Comparison of ENCODE assay signal across 19 cellular contexts in the genomic region with DNA sequence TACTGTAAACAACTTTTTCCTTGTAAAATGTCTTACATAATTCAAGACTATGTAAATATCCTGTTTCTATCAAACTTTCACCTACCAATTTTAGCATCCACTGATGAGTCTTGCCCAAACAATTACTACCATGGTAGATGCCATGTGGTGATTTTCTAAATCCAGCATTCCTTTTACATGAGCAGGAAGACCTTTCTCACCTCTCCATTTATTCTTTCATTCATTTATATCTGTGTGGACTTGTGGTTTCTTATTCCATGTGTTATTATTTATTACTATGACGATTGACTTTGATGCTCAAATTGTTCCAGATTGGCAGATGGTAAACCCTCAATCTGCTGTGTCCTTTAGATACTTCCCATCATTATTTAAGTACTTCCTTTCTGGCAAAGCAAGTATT.
DNase-seq lines count a peak whose midpoint lies in the region; ATAC-seq and TF ChIP-seq lines count a peak whose summit lies in the region.
"Had no signal": no experiment of that assay in that cellular context is flagged by ENCODE, and none has a peak within 500 bp of the region (broad histone marks: within the 10 kb centered on the region; RNA-seq: fewer than 3 reads in every experiment).

No MANE protein-coding gene starts in this region.

- dilution Hi-C loops in IMR-90 (cut with HindIII; ENCODE audit: low sequenced_read_pairs, unreplicated experiment), result no loop called here

- no peaks in the 10 kb centered on the region for H3K79me1 ChIP-seq in IMR-90 (ENCODE audit: low read depth in 1 of 2, low read length in 2 of 2)

- H3K4ac ChIP-seq in IMR-90 (ENCODE audit: low read depth, low read length), result no peak overlapping the region

- H4K8ac ChIP-seq in IMR-90 (ENCODE audit: low read depth in 2 of 2, low read length in 2 of 2), result no peak overlapping the region

- H3K9ac ChIP-seq in IMR-90 (ENCODE audit: low read depth, low read length), result no peak overlapping the region

- H3K9me3 ChIP-seq in IMR-90 (ENCODE audit: control insufficient read depth, insufficient read depth, low read length), result no peaks in the 10 kb centered on the region
- H3K9me3 ChIP-seq: neutrophil, sigmoid colon, tibial artery had no signal

- TF ChIP-seq CTCF in AG10803 (conservative IDR thresholded peaks at IDR 0.05; ENCODE audit: low read length), result no peak
- no peak for TF ChIP-seq CTCF in IMR-90 (conservative IDR thresholded peaks at IDR 0.05; ENCODE audit: low read depth, low read length)
- TF ChIP-seq CTCF in astrocyte of the spinal cord (IDR thresholded peaks at IDR 0.05; ENCODE audit: low read depth, low read length), result no peak

- CTCF ChIA-PET in IMR-90 (lab: Yijun Ruan, JAX), result no interaction called here

- no peak overlapping the region for H4K91ac ChIP-seq in IMR-90 (ENCODE audit: insufficient read depth, low read depth, low read length)

- H3K4me1 ChIP-seq in IMR-90 (ENCODE audit: control insufficient read depth, insufficient read depth, low read length), result peaks cover 3% of the 10 kb centered on the region
- H3K4me1 ChIP-seq: sigmoid colon, tibial artery had no signal

- H2BK5ac ChIP-seq in IMR-90 (ENCODE audit: low read depth, low read length, poor library complexity, severe bottlenecking), result no peak overlapping the region

- TF ChIP-seq RAD21 in IMR-90 (IDR thresholded peaks at IDR 0.05; ENCODE audit: low read length), result no peak

- no peak overlapping the region for H3K14ac ChIP-seq in IMR-90 (replicated peaks; ENCODE audit: low read depth, low read length)

- H2BK120ac ChIP-seq in IMR-90 (ENCODE audit: low read depth, low read length), result no peak overlapping the region

- ATAC-seq in IMR-90 (ENCODE audit: low read depth), result peak; percentile 64

- no peak overlapping the region for H3K4me2 ChIP-seq in IMR-90 (ENCODE audit: low read depth, low read length)

- H2AK9ac ChIP-seq in IMR-90 (replicated peaks; ENCODE audit: low read depth, low read length, poor library complexity), result no peak overlapping the region

- H2BK20ac ChIP-seq in IMR-90 (ENCODE audit: low read depth, low read length), result no peak overlapping the region

- H3K56ac ChIP-seq in IMR-90 (ENCODE audit: extremely low read depth, insufficient read depth, low read length), result no peak overlapping the region

- no peaks in the 10 kb centered on the region for H4K20me1 ChIP-seq in IMR-90 (ENCODE audit: insufficient read depth, low read length)

- POLR2A ChIA-PET in IMR-90 (lab: Charles Lee; ENCODE audit: unreplicated experiment), result no interaction called here

- H3K27me3 ChIP-seq in IMR-90 (ENCODE audit: control insufficient read depth, insufficient read depth, low read length), result no peaks in the 10 kb centered on the region
- H3K27me3 ChIP-seq: neutrophil, sigmoid colon, tibial artery had no signal

- intact Hi-C loops in IMR-90 (cut with micrococcal nuclease), result loop anchor here (10.0 kb wide), 2 partner anchors 245 to 395 kb away; no protein-coding TSS in a partner anchor

- no peak overlapping the region for H2AFZ ChIP-seq in IMR-90 (replicated peaks; ENCODE audit: low read length, poor library complexity)

- BruUV-seq in IMR-90 (replicated peaks; lab: Mats Ljungman, UMichigan), result no TSS peak

- no peak overlapping the region for H3K18ac ChIP-seq in IMR-90 (ENCODE audit: low read depth, low read length)

- H3K27ac ChIP-seq in IMR-90 (ENCODE audit: insufficient read depth, low read length) (no peak overlapping the region), caudate nucleus (ENCODE audit: low read depth, low read length) (no peak overlapping the region)
- H3K27ac ChIP-seq: neutrophil, sigmoid colon, tibial artery had no signal

- H2AK5ac ChIP-seq in IMR-90 (ENCODE audit: low read depth, low read length), result no peak overlapping the region

- no peak overlapping the region for H3K23ac ChIP-seq in IMR-90 (ENCODE audit: low read depth, low read length)

- no CpG with 5 or more reads among the region's 1 CpG for WGBS in IMR-90 (ENCODE audit: extremely low coverage in 2 of 2, insufficient read length in 1 of 2), 2 experiments

- DNase-seq in AG10803 (ENCODE audit: low read depth) (peak; percentile 71), IMR-90 (peak; percentile 66), astrocyte of the spinal cord (ENCODE audit: low read depth, low spot score) (peak; percentile 46), glomerular visceral epithelial cell (ENCODE audit: extremely low spot score) (peak; percentile 2), DMS114 treated with DMSO at 0.1 percent for 48 hours (lab: John Stamatoyannopoulos, UW; ENCODE audit: unreplicated experiment) (no peak), activated gamma-delta T cell (lab: John Stamatoyannopoulos, UW) (no peak), caudate nucleus (lab: John Stamatoyannopoulos, UW) (no peak), iPS-NIHi11 (ENCODE audit: low spot score) (no peak)
- DNase-seq: activated CD4-positive, CD25-positive, alpha-beta regulatory T cell; activated effector memory CD4-positive, alpha-beta T cell treated with anti-CD3 and anti-CD28 coated beads, Interleukin-2, amount 50 U/mL, for 16 hours; aorta; islet precursor cell; NCI-H1436 treated with DMSO at 0.1 percent for 48 hours; NCI-H524; sigmoid colon; stimulated activated CD4-positive, alpha-beta T cell treated with anti-CD3 and anti-CD28 coated beads, Interleukin-2, amount 100 ng/mL, for 48 hours; stimulated activated CD8-positive, alpha-beta memory T cell treated with anti-CD3 and anti-CD28 coated beads, Interleukin-4, amount 100 ng/mL, for 48 hours; tibial artery had no signal

- H2BK15ac ChIP-seq in IMR-90 (ENCODE audit: low read depth, low read length), result no peak overlapping the region

- no peak for TF ChIP-seq POLR2A in IMR-90 (IDR thresholded peaks at IDR 0.05; ENCODE audit: low read depth, low read length)

- H3K9me1 ChIP-seq in IMR-90 (ENCODE audit: insufficient read depth, low read length), result peaks cover 4% of the 10 kb centered on the region; the same call in 1 of the 2 replicates

- peaks cover 1% of the 10 kb centered on the region; the same call in 1 of the 2 replicates for H3K36me3 ChIP-seq in IMR-90 (ENCODE audit: control insufficient read depth, insufficient read depth, low read length)

- H4K5ac ChIP-seq in IMR-90 (ENCODE audit: low read depth, low read length), result no peak overlapping the region

- H3K4me3 ChIP-seq in AG10803 (ENCODE audit: low read length) (no peak overlapping the region), IMR-90 (ENCODE audit: insufficient read depth, low read depth, low read length) (no peak overlapping the region), astrocyte of the spinal cord (ENCODE audit: low read depth, low read length) (no peak overlapping the region)
- H3K4me3 ChIP-seq: sigmoid colon, tibial artery had no signal

- in situ Hi-C loops in IMR-90 (cut with MboI; ENCODE audit: low sequenced_read_pairs), result no loop called here
- in situ Hi-C loops in astrocyte of the spinal cord (cut with HindIII; ENCODE audit: low sequenced_read_pairs), result no loop called here

TF ChIP-seq in IMR-90, 13 proteins besides CTCF, POLR2A, EP300 and RAD21:
- TF ChIP-seq MAZ (IDR thresholded peaks at IDR 0.05; ENCODE audit: borderline replicate concordance, low read depth, low read length) (no peak), RFX5 (IDR thresholded peaks at IDR 0.05; ENCODE audit: low read depth, low read length) (no peak), BHLHE40 (IDR thresholded peaks at IDR 0.05; ENCODE audit: low read depth, low read length) (no peak), MXI1 (IDR thresholded peaks at IDR 0.05; ENCODE audit: borderline replicate concordance, low read depth, low read length) (no peak), FOS (IDR thresholded peaks at IDR 0.05; ENCODE audit: low read depth, low read length) (no peak), CHD1 (IDR thresholded peaks at IDR 0.05; ENCODE audit: low read depth, low read length) (no peak), NFE2L2 (IDR thresholded peaks at IDR 0.05; ENCODE audit: low read depth, low read length) (no peak), CEBPB (IDR thresholded peaks at IDR 0.05; ENCODE audit: low read depth, low read length) (no peak)
- TF ChIP-seq, protein P1, sequence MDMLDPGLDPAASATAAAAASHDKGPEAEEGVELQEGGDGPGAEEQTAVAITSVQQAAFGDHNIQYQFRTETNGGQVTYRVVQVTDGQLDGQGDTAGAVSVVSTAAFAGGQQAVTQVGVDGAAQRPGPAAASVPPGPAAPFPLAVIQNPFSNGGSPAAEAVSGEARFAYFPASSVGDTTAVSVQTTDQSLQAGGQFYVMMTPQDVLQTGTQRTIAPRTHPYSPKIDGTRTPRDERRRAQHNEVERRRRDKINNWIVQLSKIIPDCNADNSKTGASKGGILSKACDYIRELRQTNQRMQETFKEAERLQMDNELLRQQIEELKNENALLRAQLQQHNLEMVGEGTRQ (IDR thresholded peaks at IDR 0.05; ENCODE audit: low read depth, low read length), result no peak
- TF ChIP-seq, protein P2, sequence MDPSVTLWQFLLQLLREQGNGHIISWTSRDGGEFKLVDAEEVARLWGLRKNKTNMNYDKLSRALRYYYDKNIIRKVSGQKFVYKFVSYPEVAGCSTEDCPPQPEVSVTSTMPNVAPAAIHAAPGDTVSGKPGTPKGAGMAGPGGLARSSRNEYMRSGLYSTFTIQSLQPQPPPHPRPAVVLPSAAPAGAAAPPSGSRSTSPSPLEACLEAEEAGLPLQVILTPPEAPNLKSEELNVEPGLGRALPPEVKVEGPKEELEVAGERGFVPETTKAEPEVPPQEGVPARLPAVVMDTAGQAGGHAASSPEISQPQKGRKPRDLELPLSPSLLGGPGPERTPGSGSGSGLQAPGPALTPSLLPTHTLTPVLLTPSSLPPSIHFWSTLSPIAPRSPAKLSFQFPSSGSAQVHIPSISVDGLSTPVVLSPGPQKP (IDR thresholded peaks at IDR 0.05; ENCODE audit: borderline replicate concordance, low read depth, low read length), result no peak

Comparison
In these comparisons a context has a peak if more than half of its experiments do, and no peak if none do; other contexts are left out.
1. DNase-seq: peak in AG10803 (single experiment), IMR-90 (single experiment), astrocyte of the spinal cord (single experiment) and glomerular visceral epithelial cell (single experiment); none in DMS114 treated with DMSO at 0.1 percent for 48 hours (single experiment), activated gamma-delta T cell (single experiment), caudate nucleus (0 of 61) and iPS-NIHi11 (single experiment).